1 cellular context compared by ENCODE assay signal in the genomic region with DNA sequence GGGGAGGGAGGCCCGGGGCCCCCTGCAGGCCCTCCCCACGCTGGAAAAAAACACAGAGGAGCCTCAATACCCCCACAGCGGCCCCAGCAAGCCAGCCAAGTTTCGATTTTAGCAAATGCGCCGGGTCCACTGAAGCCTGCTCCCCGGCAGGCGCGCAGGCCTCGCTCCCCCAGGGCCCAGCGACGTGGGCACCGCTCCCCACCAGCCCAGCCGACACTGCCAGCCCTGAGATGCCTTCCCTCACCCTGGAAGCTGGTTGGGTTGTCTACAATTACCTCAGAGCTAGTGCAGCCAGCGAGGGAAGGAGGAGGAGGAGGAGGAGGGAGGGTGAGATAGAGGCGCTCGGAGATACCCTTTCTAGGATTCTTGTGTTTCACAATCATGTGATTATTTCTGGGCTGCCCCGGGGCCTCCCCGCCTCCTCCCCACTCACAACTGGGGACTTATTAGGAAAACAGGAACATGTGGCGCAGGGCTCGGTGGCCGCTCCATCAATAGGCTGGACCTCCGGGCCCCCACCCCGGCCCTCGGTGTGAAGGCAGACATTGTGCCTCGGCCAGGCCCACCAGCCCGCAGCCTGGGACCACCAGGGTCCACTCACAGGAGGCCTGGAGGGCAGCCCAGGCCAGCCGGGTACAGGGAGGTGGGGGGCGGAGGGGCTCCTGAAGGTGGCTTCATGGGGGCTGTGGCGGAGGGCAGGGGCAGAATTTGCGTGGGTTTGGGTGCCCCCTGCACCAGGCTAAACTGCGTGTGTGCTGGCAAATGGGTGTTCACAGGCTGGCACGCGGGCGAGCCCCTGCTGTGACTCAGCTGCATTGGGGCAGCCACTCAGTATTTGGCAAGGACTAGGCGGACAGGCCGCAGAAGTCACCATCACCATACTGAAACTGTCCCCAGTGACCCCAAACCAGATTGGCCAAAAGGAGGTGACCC.
A peak's percentile ranks its signal among the peaks of the same experiment; 100 is the strongest.
TF ChIP-seq lines count a peak whose summit lies in the region.

No MANE protein-coding gene starts in this region.

TF ChIP-seq in K562, 482 proteins besides CTCF, POLR2A, EP300 and RAD21 (continued from another document):
- TF ChIP-seq ZBTB1 (CRISPR knock-in tag; IDR thresholded peaks at IDR 0.05; ENCODE audit: borderline replicate concordance, low read depth) = no peak
- no peak for TF ChIP-seq CREB3L1 (IDR thresholded peaks at IDR 0.05; ENCODE audit: borderline replicate concordance, low read depth)
- TF ChIP-seq POLR2G (IDR thresholded peaks at IDR 0.05; ENCODE audit: low read depth, low read length) = 0 out of 2 replicates have a peak, but pooled peaks have one; percentile 24
- TF ChIP-seq SRF (CRISPR knock-in tag; IDR thresholded peaks at IDR 0.05) = no peak
- no peak for TF ChIP-seq PHF20 (IDR thresholded peaks at IDR 0.05; ENCODE audit: partially characterized antibody)
